In genomic region chr1:113147073-113147625, GRCh38 we compare ENCODE assay signal across 2 cellular contexts.
TF ChIP-seq lines count a peak whose summit lies in the region.

No MANE protein-coding gene starts in this region.

TF ChIP-seq in IMR-90, 13 proteins besides CTCF, POLR2A, EP300 and RAD21:
- no peak for TF ChIP-seq MAZ (IDR thresholded peaks at IDR 0.05; ENCODE audit: borderline replicate concordance, low read depth, low read length)
- no peak for TF ChIP-seq MAFK (IDR thresholded peaks at IDR 0.05; ENCODE audit: low read depth, low read length)
- no peak for TF ChIP-seq USF2 (IDR thresholded peaks at IDR 0.05; ENCODE audit: low read depth, low read length)
- TF ChIP-seq BHLHE40 (IDR thresholded peaks at IDR 0.05; ENCODE audit: low read depth, low read length), result no peak
- no peak for TF ChIP-seq FOS (IDR thresholded peaks at IDR 0.05; ENCODE audit: low read depth, low read length)
- no peak for TF ChIP-seq ELK1 (IDR thresholded peaks at IDR 0.05; ENCODE audit: borderline replicate concordance, low read depth, low read length)
- no peak for TF ChIP-seq CEBPB (IDR thresholded peaks at IDR 0.05; ENCODE audit: low read depth, low read length)
- no peak for TF ChIP-seq RFX5 (IDR thresholded peaks at IDR 0.05; ENCODE audit: low read depth, low read length)
- TF ChIP-seq CHD1 (IDR thresholded peaks at IDR 0.05; ENCODE audit: low read depth, low read length), result no peak
- TF ChIP-seq NFE2L2 (IDR thresholded peaks at IDR 0.05; ENCODE audit: low read depth, low read length), result no peak

TF ChIP-seq in K562, 482 proteins besides CTCF, POLR2A, EP300 and RAD21:
- TF ChIP-seq HMG20B (CRISPR knock-in tag; IDR thresholded peaks at IDR 0.05) (no peak), CSDE1 (IDR thresholded peaks at IDR 0.05) (no peak), E2F6 (IDR thresholded peaks at IDR 0.05; ENCODE audit: borderline replicate concordance in 1 of 2, extremely low read depth in 1 of 2, insufficient read depth in 1 of 2, insufficient read length in 1 of 2, low read depth in 1 of 2, low read length in 1 of 2, poor library complexity in 1 of 2, severe bottlenecking in 1 of 2) (no peak), TAF1 (IDR thresholded peaks at IDR 0.05; ENCODE audit: control insufficient read depth, extremely low read depth, insufficient read depth, low read length, severe bottlenecking) (no peak)
